In the genomic region with DNA sequence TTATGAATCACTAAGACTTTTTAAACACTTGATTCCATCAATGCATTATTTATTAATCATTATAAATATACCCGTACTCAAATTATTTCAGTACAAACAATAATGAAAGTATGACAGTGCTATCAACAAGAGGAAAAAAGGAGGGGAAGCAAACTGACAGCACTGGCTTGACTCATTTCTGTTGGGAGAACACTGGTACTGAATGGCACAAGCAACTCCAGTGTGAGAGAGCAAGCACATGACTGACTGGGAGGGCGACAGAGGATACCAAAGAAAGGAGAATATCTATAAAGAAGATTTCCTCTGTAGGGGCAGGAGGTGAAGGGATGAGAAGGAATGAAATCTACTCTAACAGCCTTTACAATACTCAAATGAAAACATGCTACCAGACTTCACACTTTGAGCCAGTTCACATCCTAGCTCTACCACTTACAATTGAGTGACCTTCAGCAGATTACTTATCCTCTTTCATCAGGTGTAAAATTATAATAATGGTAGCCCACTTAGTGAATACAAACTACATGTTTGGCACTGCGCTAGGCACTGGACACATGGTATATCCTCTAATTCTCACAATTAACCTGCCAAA, we compare ENCODE assay signal across 9 cellular contexts. TPM values are rescaled to one million over a fixed set of nuclear protein-coding genes. Genes with fewer than 3 reads are reported as not detected.
DNase-seq lines count a peak whose midpoint lies in the region; ATAC-seq and TF ChIP-seq lines count a peak whose summit lies in the region.
"Had no signal": no experiment of that assay in that cellular context is flagged by ENCODE, and none has a peak within 500 bp of the region (broad histone marks: within the 10 kb centered on the region; RNA-seq: fewer than 3 reads in every experiment).

No MANE protein-coding gene starts in this region.

- WGBS in testis, 2 donors = 81 to 85% methylated on average over 3 of the region's 3 CpGs

- ATAC-seq in lower lobe of right lung = peak in 1 of 2 donors; percentile 25
- ATAC-seq in GM19324 (IDR thresholded peaks at IDR 0.05; ENCODE audit: low FRiP score, unreplicated experiment) = no peak
- ATAC-seq: stimulated activated naive CD8-positive, alpha-beta T cell treated with anti-CD3 and anti-CD28 coated beads, Interleukin-15, Interleukin-2, amounts not matched to agents 100 U/mL and 50 U/mL, for 24 hours had no signal

- H3K36me3 ChIP-seq in lower lobe of right lung (no peaks in the 10 kb centered on the region), testis (ENCODE audit: low read depth, missing control alignments) (no peaks in the 10 kb centered on the region), BE2C (no peaks in the 10 kb centered on the region)
- H3K36me3 ChIP-seq: ascending aorta had no signal

- peak overlapping the region; percentile 77 to 99 (median 95) for H3K27ac ChIP-seq in dorsolateral prefrontal cortex
- peak overlapping the region; percentile 57 for H3K27ac ChIP-seq in lower lobe of right lung
- peak overlapping the region in 1 of 2 donors; percentile 75 for H3K27ac ChIP-seq in testis
- H3K27ac ChIP-seq: ascending aorta had no signal

- DNase-seq in M059J (ENCODE audit: low read depth) = peak; percentile 34
- DNase-seq in dorsolateral prefrontal cortex = peak in 9 of 10 donors; percentile 7 to 82 (median 61)
- DNase-seq in lower lobe of right lung = no peak
- peak; percentile 48 for DNase-seq in testis
- no peak for DNase-seq in AG08395 (ENCODE audit: low spot score)
- no peak for DNase-seq in BE2C
- DNase-seq: stimulated activated naive CD8-positive, alpha-beta T cell treated with anti-CD3 and anti-CD28 coated beads, Interleukin-15, Interleukin-2, amounts not matched to agents 100 U/mL and 50 U/mL, for 24 hours had no signal

- no peaks in the 10 kb centered on the region for H3K9me3 ChIP-seq in lower lobe of right lung
- no peaks in the 10 kb centered on the region for H3K9me3 ChIP-seq in testis
- no peaks in the 10 kb centered on the region for H3K9me3 ChIP-seq in BE2C
- H3K9me3 ChIP-seq: ascending aorta had no signal

- TF ChIP-seq POLR2A in testis (IDR thresholded peaks at IDR 0.05) = no peak

- intact Hi-C loops in dorsolateral prefrontal cortex (cut with DNase I) (loop anchor here (5.0 to 10.0 kb wide), 3 partner anchors 37 to 55 kb away; partner anchors contain the start of gene MYOZ1 (in 1 of the 2)), lower lobe of right lung (cut with DNase I) (no loop called here), testis (cut with DNase I; ENCODE audit: low total_unique reads) (no loop called here)

- peak in 3 of 56 donors; percentile 19 to 23 (median 21) for TF ChIP-seq CTCF in dorsolateral prefrontal cortex (IDR thresholded peaks at IDR 0.05 in 54 of 56, conservative IDR thresholded peaks at IDR 0.05 in 2 of 56; ENCODE audit: low read depth in 1 of 56, partially characterized antibody in 56 of 56)
- no peak for TF ChIP-seq CTCF in lower lobe of right lung (IDR thresholded peaks at IDR 0.05)
- no peak for TF ChIP-seq CTCF in testis (IDR thresholded peaks at IDR 0.05)
- TF ChIP-seq CTCF in BE2C (IDR thresholded peaks at IDR 0.05; ENCODE audit: low read depth, low read length) = no peak

- H3K27me3 ChIP-seq in dorsolateral prefrontal cortex (no peaks in the 10 kb centered on the region), lower lobe of right lung (ENCODE audit: low read depth) (no peaks in the 10 kb centered on the region), testis (no peaks in the 10 kb centered on the region), BE2C (no peaks in the 10 kb centered on the region)
- H3K27me3 ChIP-seq: ascending aorta had no signal

- peaks cover 56% of the 10 kb centered on the region for H3K4me1 ChIP-seq in lower lobe of right lung
- peaks cover 29% of the 10 kb centered on the region for H3K4me1 ChIP-seq in testis
- peaks cover 5% of the 10 kb centered on the region; the same call in 1 of the 2 replicates for H3K4me1 ChIP-seq in BE2C

- H3K4me3 ChIP-seq in dorsolateral prefrontal cortex (peak overlapping the region; percentile 22 to 69 (median 52)), lower lobe of right lung (no peak overlapping the region), testis (no peak overlapping the region), BE2C (ENCODE audit: low read depth, low read length) (no peak overlapping the region)
- H3K4me3 ChIP-seq: ascending aorta had no signal

RNA-seq across cellular contexts. Expression of gene USP54, which starts 1.5 kb away (rescaled TPM):
- total RNA-seq in M059J (2014; rRNA removed; shearing (Covaris generic)) = 6.8 and 13.5 TPM in 2 replicates
- 100 to 1,000 TPM in 119 of 120 experiments, 10 to 100 TPM in 1; 91.9 to 623 (median 231) TPM for total RNA-seq in dorsolateral prefrontal cortex
- total RNA-seq in lower lobe of right lung = 97.4 TPM
- total RNA-seq in testis = 10 to 100 TPM; 61.3 to 77.9 TPM
- 40.7 TPM for polyA plus RNA-seq in testis (ENCODE audit: insufficient read depth, low read depth, low replicate concordance)
- 11.6 TPM for polyA plus RNA-seq in BE2C (2012; ENCODE audit: insufficient read depth, insufficient read length, low read depth)

RNA-seq across cellular contexts. Expression of gene MYOZ1, which starts 51.6 kb away (rescaled TPM):
- total RNA-seq in M059J (2014; rRNA removed; shearing (Covaris generic)) = 1.0 and 2.8 TPM in 2 replicates
- total RNA-seq in dorsolateral prefrontal cortex (1 to 10 TPM in 52 of 120 experiments, under 1 TPM in 60, not detected in 8; 0.30 to 2.4 (median 0.94) TPM), lower lobe of right lung (2.9 TPM), testis (1 to 10 TPM; 2.4 to 3.2 TPM)
- polyA plus RNA-seq in testis (ENCODE audit: insufficient read depth, low read depth, low replicate concordance) = 10.5 TPM
- not detected for polyA plus RNA-seq in BE2C (2012; ENCODE audit: insufficient read depth, insufficient read length, low read depth)

Comparison
In these comparisons a context has a peak if more than half of its experiments do, and no peak if none do; other contexts are left out.
1. DNase-seq: peak in M059J (single experiment), dorsolateral prefrontal cortex (9 of 10) and testis (single experiment); none in lower lobe of right lung (single experiment), AG08395 (single experiment) and BE2C (single experiment).
2. H3K4me3 ChIP-seq: peak in dorsolateral prefrontal cortex (59 of 59); none in lower lobe of right lung (single experiment), testis (0 of 2) and BE2C (single experiment).
3. intact Hi-C loops: an anchor here in dorsolateral prefrontal cortex (5.0 to 10.0 kb wide); none called in lower lobe of right lung and testis.